In the genomic region with DNA sequence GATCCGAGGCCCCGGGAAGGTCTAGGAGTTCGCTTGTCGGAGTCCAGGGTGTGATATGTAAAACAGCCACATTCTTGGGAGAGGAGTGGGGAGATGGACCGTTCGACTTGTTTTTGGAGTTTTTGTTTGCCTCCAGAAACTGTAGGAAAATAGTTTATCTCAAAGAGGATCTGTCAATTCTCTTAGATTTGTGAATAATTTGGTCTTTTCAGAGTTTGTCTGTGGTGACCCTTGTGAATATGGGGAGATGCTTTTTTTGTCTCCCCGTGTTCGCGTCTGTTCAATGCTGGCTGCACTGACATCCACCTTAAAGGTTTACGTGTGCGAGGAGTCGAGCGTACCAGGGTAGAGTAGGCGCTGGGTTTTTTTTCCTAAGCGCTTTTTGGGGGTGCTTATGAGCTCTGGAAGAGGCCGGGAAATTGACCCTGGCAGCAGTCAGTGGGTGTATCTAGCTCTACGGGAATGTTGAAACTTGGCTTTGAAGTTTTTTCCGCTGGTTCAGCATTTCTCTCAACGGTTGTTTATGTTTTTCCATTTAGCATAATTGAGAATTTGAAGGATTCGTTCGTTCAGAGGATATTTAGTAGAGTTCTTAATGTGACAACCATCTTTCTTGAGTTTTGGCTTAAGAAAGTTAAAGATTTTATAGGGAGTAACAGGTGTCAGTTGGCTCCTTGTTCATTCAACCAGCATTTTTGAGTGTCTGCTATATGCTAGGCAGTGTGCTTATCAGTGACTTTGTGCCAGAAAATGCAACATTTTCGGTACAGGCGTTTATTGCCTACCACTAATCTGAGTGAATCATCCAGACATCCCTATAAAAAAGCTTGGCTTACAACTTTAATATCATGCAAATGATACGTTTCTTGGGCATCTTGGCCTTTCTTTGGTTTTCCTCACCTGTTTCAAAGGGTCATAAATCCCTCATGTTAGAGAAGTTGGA, we compare ENCODE assay signal across 8 cellular contexts. TPM values are rescaled to one million over a fixed set of nuclear protein-coding genes. Genes with fewer than 3 reads are reported as not detected.
DNase-seq lines count a peak whose midpoint lies in the region; ATAC-seq and TF ChIP-seq lines count a peak whose summit lies in the region.

No MANE protein-coding gene starts in this region.

- no peak overlapping the region for H2BK15ac ChIP-seq in mesenchymal stem cell (ENCODE audit: low read depth, poor library complexity, severe bottlenecking)

- POLR2A ChIA-PET in CD8-positive, alpha-beta T cell (lab: Charles Lee): interaction anchor here (0.6 to 1.7 kb wide), 4 partner anchors 16 to 72 kb away, joined by 3 to 5 read pairs (median 4); partner anchors contain the start of genes FBXO42 and NECAP2

- CTCF ChIA-PET in CD8-positive, alpha-beta T cell (lab: Charles Lee): interaction anchor here (1.1 kb wide), 1 partner anchor 125 kb away, joined by 3 read pairs; no protein-coding TSS in a partner anchor

- peak overlapping the region; percentile 17 to 96 for H3K4ac ChIP-seq in mesenchymal stem cell (ENCODE audit: low read depth in 1 of 2, low read length in 2 of 2)

- peak overlapping the region; percentile 96 for H3K27ac ChIP-seq in CD8-positive, alpha-beta T cell (ENCODE audit: low read depth, low read length)
- H3K27ac ChIP-seq in mesenchymal stem cell (ENCODE audit: low read length, poor library complexity, severe bottlenecking): peak overlapping the region; percentile 99

- H3K14ac ChIP-seq in mesenchymal stem cell (ENCODE audit: low read length in 2 of 2): peak overlapping the region in 1 of 2 experiments; percentile 68

- H2BK12ac ChIP-seq in mesenchymal stem cell (ENCODE audit: low read length in 2 of 2): peak overlapping the region; percentile 7 to 54

- H3K9ac ChIP-seq in mesenchymal stem cell (ENCODE audit: low read length): peak overlapping the region; percentile 95

- peak overlapping the region; percentile 1 to 98 for H3K18ac ChIP-seq in mesenchymal stem cell (ENCODE audit: low read depth in 1 of 2, low read length in 2 of 2)

- peak in 1 of 7 experiments; percentile 9 for DNase-seq in CD8-positive, alpha-beta T cell
- DNase-seq in LoVo (ENCODE audit: low spot score) (peak; percentile 59), mesenchymal stem cell (peak; percentile 58), NCI-H2029 (lab: John Stamatoyannopoulos, UW) (no peak), ecto neural progenitor cell (ENCODE audit: low spot score) (no peak), kidney glomerular epithelial cell (lab: John Stamatoyannopoulos, UW) (no peak)
- DNase-seq in central memory CD8-positive, alpha-beta T cell (ENCODE audit: low spot score in 2 of 2): no peak

- no peak overlapping the region for H2AFZ ChIP-seq in mesenchymal stem cell (ENCODE audit: low read depth, low read length)

- peak overlapping the region; percentile 35 for H2BK120ac ChIP-seq in mesenchymal stem cell (ENCODE audit: low read depth, low read length)

- peaks cover 44% of the 10 kb centered on the region for H3K4me1 ChIP-seq in CD8-positive, alpha-beta T cell (ENCODE audit: insufficient read depth, low read length)
- peaks cover 8% of the 10 kb centered on the region for H3K4me1 ChIP-seq in mesenchymal stem cell (ENCODE audit: control insufficient read depth, insufficient read depth, low read depth, low read length)

- peak overlapping the region; percentile 99 for H3K4me3 Mint-ChIP-seq in CD8-positive, alpha-beta T cell
- H3K4me3 Mint-ChIP-seq in central memory CD8-positive, alpha-beta T cell: peak overlapping the region; percentile 97

- no peaks in the 10 kb centered on the region for H3K27me3 Mint-ChIP-seq in CD8-positive, alpha-beta T cell (ENCODE audit: low read depth)
- no peaks in the 10 kb centered on the region for H3K27me3 Mint-ChIP-seq in central memory CD8-positive, alpha-beta T cell

- peak overlapping the region; percentile 99 for H3K4me3 ChIP-seq in CD8-positive, alpha-beta T cell (ENCODE audit: low read depth, low read length)
- peak overlapping the region; percentile 84 to 87 for H3K4me3 ChIP-seq in mesenchymal stem cell (ENCODE audit: insufficient read depth in 1 of 2, low read depth in 1 of 2, low read length in 2 of 2)

- H4K8ac ChIP-seq in mesenchymal stem cell (ENCODE audit: low read length): no peak overlapping the region

- 5% methylated on average over 24 of the region's 24 CpGs for WGBS in mesenchymal stem cell

- H2BK5ac ChIP-seq in mesenchymal stem cell (ENCODE audit: low read depth, low read length, poor library complexity, severe bottlenecking): peak overlapping the region; percentile 5

- H2AK5ac ChIP-seq in mesenchymal stem cell (ENCODE audit: low read length, severe bottlenecking): peak overlapping the region; percentile 44

- peak overlapping the region; percentile 99 for H3K27ac Mint-ChIP-seq in CD8-positive, alpha-beta T cell
- peak overlapping the region; percentile 96 for H3K27ac Mint-ChIP-seq in central memory CD8-positive, alpha-beta T cell (ENCODE audit: low read depth)

- no peaks in the 10 kb centered on the region for H3K9me3 ChIP-seq in CD8-positive, alpha-beta T cell (ENCODE audit: low read length)
- H3K9me3 ChIP-seq in mesenchymal stem cell (ENCODE audit: control insufficient read depth, low read length): no peaks in the 10 kb centered on the region

- no peak overlapping the region for H3K23ac ChIP-seq in mesenchymal stem cell (ENCODE audit: low read length in 2 of 2)

- peaks cover 48% of the 10 kb centered on the region for H3K4me1 Mint-ChIP-seq in CD8-positive, alpha-beta T cell (ENCODE audit: low read depth)
- H3K4me1 Mint-ChIP-seq in central memory CD8-positive, alpha-beta T cell: peaks cover 37% of the 10 kb centered on the region

- TF ChIP-seq CTCF in CD8-positive, alpha-beta T cell (IDR thresholded peaks at IDR 0.05): no peak

- no peaks in the 10 kb centered on the region for H3K27me3 ChIP-seq in CD8-positive, alpha-beta T cell (ENCODE audit: insufficient read depth, low read length)
- H3K27me3 ChIP-seq in mesenchymal stem cell (ENCODE audit: control insufficient read depth in 1 of 2, insufficient read depth in 1 of 2, low read length in 2 of 2): no peaks in the 10 kb centered on the region

- H3K79me1 ChIP-seq in mesenchymal stem cell (replicated peaks; ENCODE audit: low read length, poor library complexity, severe bottlenecking): no peaks in the 10 kb centered on the region

- intact Hi-C loops in CD8-positive, alpha-beta T cell (cut with DNase I, micrococcal nuclease): loop anchor here (1.0 to 10.0 kb wide), 16 partner anchors 16 to 1067 kb away; partner anchors contain the start of genes CPLANE2 (in 2 of the 2), FBXO42 (in 2 of the 2), NECAP2 (in 2 of the 2) and SPEN (in 2 of the 2)

- no peaks in the 10 kb centered on the region for H3K36me3 ChIP-seq in CD8-positive, alpha-beta T cell (ENCODE audit: insufficient read depth, low read length)
- H3K36me3 ChIP-seq in mesenchymal stem cell (ENCODE audit: control insufficient read depth in 1 of 2, insufficient read depth in 2 of 2, low read depth in 1 of 2, low read length in 2 of 2): no peaks in the 10 kb centered on the region

- ATAC-seq in CD8-positive, alpha-beta T cell: no peak
- ATAC-seq in central memory CD8-positive, alpha-beta T cell (replicated peaks; ENCODE audit: extremely low read depth, poor library complexity, severe bottlenecking): no peak
- ATAC-seq in GM21825 (IDR thresholded peaks at IDR 0.05; ENCODE audit: unreplicated experiment): no peak

- H3K4me2 ChIP-seq in mesenchymal stem cell (ENCODE audit: low read length, poor library complexity, severe bottlenecking): peak overlapping the region; percentile 49

- H3K36me3 Mint-ChIP-seq in CD8-positive, alpha-beta T cell: peaks cover 23% of the 10 kb centered on the region
- H3K36me3 Mint-ChIP-seq in central memory CD8-positive, alpha-beta T cell (ENCODE audit: insufficient read depth): peaks cover 17% of the 10 kb centered on the region

- no peaks in the 10 kb centered on the region for H3K9me3 Mint-ChIP-seq in CD8-positive, alpha-beta T cell
- no peaks in the 10 kb centered on the region for H3K9me3 Mint-ChIP-seq in central memory CD8-positive, alpha-beta T cell

- no peak overlapping the region for H4K91ac ChIP-seq in mesenchymal stem cell (ENCODE audit: low read length)

RNA-seq across cellular contexts. Expression of gene SZRD1, which starts 1.2 kb away (rescaled TPM):
- 100 to 1,000 TPM; 133 to 136 TPM for total RNA-seq in CD8-positive, alpha-beta T cell
- 134 TPM for polyA plus RNA-seq in mesenchymal stem cell (2013, experiment 1 of 2)
- 134 TPM for polyA plus RNA-seq in mesenchymal stem cell (2013, experiment 2 of 2)

RNA-seq across cellular contexts. Expression of gene FBXO42, which starts 16.0 kb away (rescaled TPM):
- 10 to 100 TPM; 18.0 to 18.2 TPM for total RNA-seq in CD8-positive, alpha-beta T cell
- polyA plus RNA-seq in mesenchymal stem cell (2013, experiment 1 of 2): 9.7 TPM
- 9.3 TPM for polyA plus RNA-seq in mesenchymal stem cell (2013, experiment 2 of 2)

Comparison
In these comparisons a context has a peak if more than half of its experiments do, and no peak if none do; other contexts are left out.
1. DNase-seq: peak in LoVo (single experiment) and mesenchymal stem cell (single experiment); none in central memory CD8-positive, alpha-beta T cell (0 of 2), NCI-H2029 (single experiment), ecto neural progenitor cell (single experiment) and kidney glomerular epithelial cell (single experiment).